In the genomic region with DNA sequence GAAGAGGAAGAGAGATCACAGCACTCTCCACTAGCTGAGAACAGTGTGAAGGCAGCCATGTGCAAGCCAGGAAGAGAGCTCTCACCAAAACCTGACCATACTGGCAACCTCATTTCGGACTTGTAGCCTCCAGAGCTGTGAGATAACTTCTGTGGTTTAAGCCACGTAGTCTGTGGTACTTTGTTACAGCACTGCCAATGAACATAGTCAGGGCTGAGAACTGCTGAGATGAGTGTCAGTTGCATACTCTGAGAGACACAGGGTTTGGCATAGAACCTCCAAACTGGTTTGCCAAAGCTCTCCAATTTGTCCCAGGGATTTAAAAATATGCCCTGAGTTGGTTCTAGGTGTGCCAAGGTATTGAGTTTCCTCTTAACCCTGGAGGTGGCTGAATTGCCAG, we compare ENCODE assay signal across 25 cellular contexts.
"Had no signal": no experiment of that assay in that cellular context is flagged by ENCODE, and none has a peak within 500 bp of the region (broad histone marks: within the 10 kb centered on the region; RNA-seq: fewer than 3 reads in every experiment).

No MANE protein-coding gene starts in this region.

- H3K4me3 Mint-ChIP-seq: naive thymus-derived CD8-positive, alpha-beta T cell; nephron progenitor cell; stimulated activated effector memory CD8-positive, alpha-beta T cell treated with anti-CD3 and anti-CD28 coated beads, Interleukin-12 subunit alpha, Interleukin-12 subunit beta, amount 100 ng/mL, for 72 hours had no signal

- H3K9me3 Mint-ChIP-seq: naive thymus-derived CD8-positive, alpha-beta T cell; nephron progenitor cell; stimulated activated effector memory CD8-positive, alpha-beta T cell treated with anti-CD3 and anti-CD28 coated beads, Interleukin-12 subunit alpha, Interleukin-12 subunit beta, amount 100 ng/mL, for 72 hours had no signal

- H3K27ac Mint-ChIP-seq: naive thymus-derived CD8-positive, alpha-beta T cell; nephron progenitor cell; stimulated activated effector memory CD8-positive, alpha-beta T cell treated with anti-CD3 and anti-CD28 coated beads, Interleukin-12 subunit alpha, Interleukin-12 subunit beta, amount 100 ng/mL, for 72 hours had no signal

- H3K4me1 ChIP-seq: esophagus squamous epithelium, left lung, prostate gland, sigmoid colon, stomach, vagina had no signal

- DNase-seq: dermis blood vessel endothelial cell; effector memory CD4-positive, alpha-beta T cell; erythroblast; esophagus squamous epithelium; foreskin melanocyte; kidney; left cardiac atrium; left lung; mesendoderm; midbrain; naive thymus-derived CD8-positive, alpha-beta T cell; nephron progenitor cell; nucleus accumbens; right cardiac atrium; sigmoid colon; stimulated activated CD4-positive, alpha-beta T cell treated with anti-CD3 and anti-CD28 coated beads, Interleukin-2, amount 100 ng/mL, for 24 hours; stimulated activated CD4-positive, alpha-beta T cell treated with anti-CD3 and anti-CD28 coated beads, Interleukin-4, amount 100 ng/mL, for 24 hours; stimulated activated naive CD4-positive, alpha-beta T cell treated with Interleukin-2 at 50 U/mL for 16 hours; stomach; thyroid gland; trophoblast cell had no signal

- H3K4me3 ChIP-seq: coronary artery, esophagus squamous epithelium, left lung, prostate gland, sigmoid colon, stomach, thyroid gland, vagina had no signal

- H3K9me3 ChIP-seq: esophagus squamous epithelium, left lung, prostate gland, sigmoid colon, stomach, thyroid gland, vagina had no signal

- H3K27me3 ChIP-seq: esophagus squamous epithelium, left lung, sigmoid colon, stomach, thyroid gland, vagina had no signal

- H3K36me3 ChIP-seq: esophagus squamous epithelium, left lung, prostate gland, sigmoid colon, stomach, thyroid gland, vagina had no signal

- H3K4me1 Mint-ChIP-seq: nephron progenitor cell; stimulated activated effector memory CD8-positive, alpha-beta T cell treated with anti-CD3 and anti-CD28 coated beads, Interleukin-12 subunit alpha, Interleukin-12 subunit beta, amount 100 ng/mL, for 72 hours had no signal

- H3K36me3 Mint-ChIP-seq: naive thymus-derived CD8-positive, alpha-beta T cell; stimulated activated effector memory CD8-positive, alpha-beta T cell treated with anti-CD3 and anti-CD28 coated beads, Interleukin-12 subunit alpha, Interleukin-12 subunit beta, amount 100 ng/mL, for 72 hours had no signal

- H3K27ac ChIP-seq: coronary artery, esophagus squamous epithelium, left lung, prostate gland, sigmoid colon, stomach, thyroid gland, vagina had no signal

- ATAC-seq: left cardiac atrium; left lung; naive thymus-derived CD8-positive, alpha-beta T cell; right cardiac atrium; stimulated activated effector memory CD8-positive, alpha-beta T cell treated with anti-CD3 and anti-CD28 coated beads, Interleukin-12 subunit alpha, Interleukin-12 subunit beta, amount 100 ng/mL, for 72 hours had no signal
